Comparison of ENCODE assay signal across 8 cellular contexts in the genomic region with DNA sequence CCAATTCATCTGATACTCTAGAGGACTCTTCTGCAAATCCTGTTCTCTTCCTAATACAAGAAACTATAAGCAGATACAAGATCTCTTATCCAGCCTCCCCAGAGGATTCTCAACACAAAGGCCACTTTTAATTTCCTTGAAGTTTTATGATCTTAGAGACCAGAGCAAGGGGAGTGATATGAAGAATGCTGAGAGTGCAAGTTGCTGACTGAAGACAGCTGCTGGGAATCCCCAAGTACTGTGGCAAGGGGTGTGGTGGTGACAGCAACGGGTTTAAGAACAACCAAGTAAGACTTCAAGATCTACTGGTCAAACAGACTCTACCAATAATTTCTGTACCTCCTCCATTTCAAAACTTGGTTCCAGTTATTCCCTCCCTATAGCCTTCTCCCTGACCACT. TPM values are rescaled to one million over a fixed set of nuclear protein-coding genes. Genes with fewer than 3 reads are reported as not detected.
DNase-seq lines count a peak whose midpoint lies in the region; ATAC-seq lines count a peak whose summit lies in the region.

No MANE protein-coding gene starts in this region.

- peaks cover 10% of the 10 kb centered on the region for H3K36me3 Mint-ChIP-seq in activated naive CD8-positive, alpha-beta T cell treated with anti-CD3 and anti-CD28 coated beads for 36 hours
- H3K36me3 Mint-ChIP-seq in stimulated activated naive CD8-positive, alpha-beta T cell treated with anti-CD3 and anti-CD28 coated beads, Interleukin-15, Interleukin-2, amounts not matched to agents 100 ng/mL and 50 ng/mL, for 24 hours (ENCODE audit: low read depth): no peaks in the 10 kb centered on the region

- peak overlapping the region; percentile 42 for H3K4me3 Mint-ChIP-seq in activated naive CD8-positive, alpha-beta T cell treated with anti-CD3 and anti-CD28 coated beads for 36 hours
- peak overlapping the region; percentile 42 for H3K4me3 Mint-ChIP-seq in stimulated activated naive CD8-positive, alpha-beta T cell treated with anti-CD3 and anti-CD28 coated beads, Interleukin-15, Interleukin-2, amounts not matched to agents 100 ng/mL and 50 ng/mL, for 24 hours

- DNase-seq in activated gamma-delta T cell treated with anti-CD3 and anti-CD28 coated beads, Interleukin-2, amount 50 U/mL, for 16 hours (ENCODE audit: low read depth): peak; percentile 9
- no peak for DNase-seq in activated gamma-delta T cell treated with Interleukin-2 at 50 U/mL for 16 hours
- DNase-seq in activated naive CD8-positive, alpha-beta T cell treated with anti-CD3 and anti-CD28 coated beads for 36 hours: peak; percentile 14
- DNase-seq in NOMO-1 (lab: John Stamatoyannopoulos, UW; ENCODE audit: unreplicated experiment in 2 of 2): no peak
- DNase-seq in inferior parietal cortex (ENCODE audit: extremely low spot score): no peak
- DNase-seq in posterior cingulate gyrus: no peak

- intact Hi-C loops in posterior cingulate gyrus (cut with DNase I): loop anchor here (10.0 kb wide), 1 partner anchor 146 kb away; no protein-coding TSS in a partner anchor

- peak overlapping the region; percentile 74 for H3K27ac Mint-ChIP-seq in activated naive CD8-positive, alpha-beta T cell treated with anti-CD3 and anti-CD28 coated beads for 36 hours
- H3K27ac Mint-ChIP-seq in stimulated activated naive CD8-positive, alpha-beta T cell treated with anti-CD3 and anti-CD28 coated beads, Interleukin-15, Interleukin-2, amounts not matched to agents 100 ng/mL and 50 ng/mL, for 24 hours: peak overlapping the region; percentile 81

- ATAC-seq in HG03520 (IDR thresholded peaks at IDR 0.05; ENCODE audit: unreplicated experiment): peak; percentile 76

- peaks cover 48% of the 10 kb centered on the region for H3K4me1 Mint-ChIP-seq in activated naive CD8-positive, alpha-beta T cell treated with anti-CD3 and anti-CD28 coated beads for 36 hours
- peaks cover 68% of the 10 kb centered on the region for H3K4me1 Mint-ChIP-seq in stimulated activated naive CD8-positive, alpha-beta T cell treated with anti-CD3 and anti-CD28 coated beads, Interleukin-15, Interleukin-2, amounts not matched to agents 100 ng/mL and 50 ng/mL, for 24 hours (ENCODE audit: low read depth)

- no peaks in the 10 kb centered on the region for H3K9me3 Mint-ChIP-seq in activated naive CD8-positive, alpha-beta T cell treated with anti-CD3 and anti-CD28 coated beads for 36 hours
- H3K9me3 Mint-ChIP-seq in stimulated activated naive CD8-positive, alpha-beta T cell treated with anti-CD3 and anti-CD28 coated beads, Interleukin-15, Interleukin-2, amounts not matched to agents 100 ng/mL and 50 ng/mL, for 24 hours: no peaks in the 10 kb centered on the region

- no peaks in the 10 kb centered on the region for H3K27me3 Mint-ChIP-seq in activated naive CD8-positive, alpha-beta T cell treated with anti-CD3 and anti-CD28 coated beads for 36 hours
- no peaks in the 10 kb centered on the region for H3K27me3 Mint-ChIP-seq in stimulated activated naive CD8-positive, alpha-beta T cell treated with anti-CD3 and anti-CD28 coated beads, Interleukin-15, Interleukin-2, amounts not matched to agents 100 ng/mL and 50 ng/mL, for 24 hours

RNA-seq across cellular contexts. Expression of a gene that starts 7.0 kb away (rescaled TPM):
- total RNA-seq in activated naive CD8-positive, alpha-beta T cell treated with anti-CD3 and anti-CD28 coated beads for 36 hours: 10 to 100 TPM; 11.6 to 11.8 TPM

RNA-seq across cellular contexts. Expression of a gene that starts 47.8 kb away (rescaled TPM):
- total RNA-seq in activated naive CD8-positive, alpha-beta T cell treated with anti-CD3 and anti-CD28 coated beads for 36 hours: not detected

Comparison
In these comparisons a context has a peak if more than half of its experiments do, and no peak if none do; other contexts are left out.
1. DNase-seq: peak in activated gamma-delta T cell treated with anti-CD3 and anti-CD28 coated beads, Interleukin-2, amount 50 U/mL, for 16 hours (single experiment) and activated naive CD8-positive, alpha-beta T cell treated with anti-CD3 and anti-CD28 coated beads for 36 hours (single experiment); none in activated gamma-delta T cell treated with Interleukin-2 at 50 U/mL for 16 hours (single experiment), NOMO-1 (0 of 2), inferior parietal cortex (single experiment) and posterior cingulate gyrus (0 of 10).